ENCODE assay signal across 13 cellular contexts in genomic region chr11:85948884-85949283, GRCh38.
DNase-seq lines count a peak whose midpoint lies in the region; ATAC-seq, FAIRE-seq and TF ChIP-seq lines count a peak whose summit lies in the region.
"Had no signal": no experiment of that assay in that cellular context is flagged by ENCODE, and none has a peak within 500 bp of the region (broad histone marks: within the 10 kb centered on the region; RNA-seq: fewer than 3 reads in every experiment).

No MANE protein-coding gene starts in this region.

- TF ChIP-seq CTCF in smooth muscle cell (IDR thresholded peaks at IDR 0.05; ENCODE audit: borderline replicate concordance, insufficient read depth, poor library complexity, severe bottlenecking) = no peak

- POLR2A ChIA-PET in activated CD4-positive, alpha-beta memory T cell treated with anti-CD3 and anti-CD28 coated beads, Interleukin-2, amount 10 ng/mL, durations not matched to agents 7 days and 5 days (lab: Charles Lee) = interaction anchor here (1.1 to 1.2 kb wide), 3 partner anchors 20 to 353 kb away, joined by 3 read pairs; partner anchors contain the start of gene HIKESHI

- CTCF ChIA-PET in activated CD4-positive, alpha-beta memory T cell treated with anti-CD3 and anti-CD28 coated beads, Interleukin-2, amount 10 ng/mL, durations not matched to agents 7 days and 5 days (lab: Charles Lee) = interaction anchor here (0.7 to 1.3 kb wide), 3 partner anchors 94 to 296 kb away, joined by 3 to 4 read pairs (median 3); partner anchors contain the start of genes CCDC83 and EED

- H3K79me2 ChIP-seq in smooth muscle cell (ENCODE audit: low read depth) = no peaks in the 10 kb centered on the region

- WGBS in smooth muscle cell (ENCODE audit: low lambda C conversion rate) = 90% methylated on average over 2 of the region's 2 CpGs

- H3K9ac ChIP-seq in smooth muscle cell (ENCODE audit: low read depth) = no peak overlapping the region

- peaks cover 43% of the 10 kb centered on the region for H3K36me3 Mint-ChIP-seq in activated CD4-positive, alpha-beta memory T cell treated with anti-CD3 and anti-CD28 coated beads, Interleukin-2, amount 10 ng/mL, durations not matched to agents 7 days and 5 days (ENCODE audit: low read depth)

- no peak overlapping the region for H3K4me3 ChIP-seq in smooth muscle cell
- H3K4me3 ChIP-seq: skin epidermis had no signal

- peaks cover 49% of the 10 kb centered on the region for H3K4me1 Mint-ChIP-seq in activated CD4-positive, alpha-beta memory T cell treated with anti-CD3 and anti-CD28 coated beads, Interleukin-2, amount 10 ng/mL, durations not matched to agents 7 days and 5 days

- H3K27me3 Mint-ChIP-seq in activated CD4-positive, alpha-beta memory T cell treated with anti-CD3 and anti-CD28 coated beads, Interleukin-2, amount 10 ng/mL, durations not matched to agents 7 days and 5 days = no peaks in the 10 kb centered on the region
- H3K27me3 Mint-ChIP-seq: central memory CD8-positive, alpha-beta T cell; naive B cell had no signal

- no peaks in the 10 kb centered on the region for H3K9me3 ChIP-seq in smooth muscle cell (replicated peaks; ENCODE audit: low read depth)

- peaks cover 31% of the 10 kb centered on the region for H3K9me3 Mint-ChIP-seq in activated CD4-positive, alpha-beta memory T cell treated with anti-CD3 and anti-CD28 coated beads, Interleukin-2, amount 10 ng/mL, durations not matched to agents 7 days and 5 days

- H3K27ac ChIP-seq in smooth muscle cell (ENCODE audit: low read depth) = peak overlapping the region; percentile 73

- ATAC-seq in HG02623 (IDR thresholded peaks at IDR 0.05; ENCODE audit: unreplicated experiment) (peak; percentile 40), sciatic nerve (no peak)

- intact Hi-C loops in sciatic nerve (cut with DNase I) = no loop called here

- H3K4me1 ChIP-seq in smooth muscle cell (ENCODE audit: low read depth) = no peaks in the 10 kb centered on the region

- H3K36me3 ChIP-seq in smooth muscle cell (ENCODE audit: low read depth) = no peaks in the 10 kb centered on the region

- H4K20me1 ChIP-seq in smooth muscle cell (ENCODE audit: low read depth) = no peaks in the 10 kb centered on the region

- H3K27ac Mint-ChIP-seq in activated CD4-positive, alpha-beta memory T cell treated with anti-CD3 and anti-CD28 coated beads, Interleukin-2, amount 10 ng/mL, durations not matched to agents 7 days and 5 days = peak overlapping the region; percentile 8
- H3K27ac Mint-ChIP-seq: naive B cell had no signal

- FAIRE-seq in GM19239 (lab: Jason Lieb, UNC) = peak; percentile 4
- FAIRE-seq: islet of Langerhans had no signal

- H3K27me3 ChIP-seq in smooth muscle cell (ENCODE audit: low read depth) = no peaks in the 10 kb centered on the region

- DNase-seq in GM19239 (ENCODE audit: insufficient read length, low spot score) = no peak
- no peak for DNase-seq in activated CD4-positive, alpha-beta memory T cell treated with anti-CD3 and anti-CD28 coated beads, Interleukin-2, amount 10 ng/mL, durations not matched to agents 7 days and 5 days
- no peak for DNase-seq in smooth muscle cell (lab: John Stamatoyannopoulos, UW; ENCODE audit: unreplicated experiment)
- DNase-seq in sciatic nerve (ENCODE audit: low spot score) = no peak
- DNase-seq in epidermal melanocyte (ENCODE audit: insufficient read length, low spot score) = no peak
- no peak for DNase-seq in NCI-H1105 (lab: John Stamatoyannopoulos, UW)
- DNase-seq: CD8-positive, alpha-beta memory T cell; naive B cell; NCI-H2171 treated with DMSO at 0.1 percent for 48 hours had no signal

- H3F3A ChIP-seq in smooth muscle cell (ENCODE audit: low read depth) = peaks cover 17% of the 10 kb centered on the region

- no peak overlapping the region for H2AFZ ChIP-seq in smooth muscle cell (ENCODE audit: low read depth)

- peak overlapping the region; percentile 9 for H3K4me2 ChIP-seq in smooth muscle cell

- no peak overlapping the region for H3K4me3 Mint-ChIP-seq in activated CD4-positive, alpha-beta memory T cell treated with anti-CD3 and anti-CD28 coated beads, Interleukin-2, amount 10 ng/mL, durations not matched to agents 7 days and 5 days
- H3K4me3 Mint-ChIP-seq: CD8-positive, alpha-beta memory T cell; central memory CD8-positive, alpha-beta T cell; naive B cell had no signal
